ENCODE assay signal across 1 cellular context in genomic region chr6:32969685-32970412, GRCh38.
A peak's percentile ranks its signal among the peaks of the same experiment; 100 is the strongest.
TF ChIP-seq lines count a peak whose summit lies in the region.

No MANE protein-coding gene starts in this region.

TF ChIP-seq in neural cell, 6 proteins besides CTCF, POLR2A, EP300 and RAD21 (continued from another document):
- TF ChIP-seq REST (IDR thresholded peaks at IDR 0.05; ENCODE audit: borderline replicate concordance) = no peak
- no peak for TF ChIP-seq SMC3 (conservative IDR thresholded peaks at IDR 0.05; ENCODE audit: poor library complexity)
- no peak for TF ChIP-seq POLR2AphosphoS5 (IDR thresholded peaks at IDR 0.05)
- peak; percentile 84 for TF ChIP-seq MXI1 (conservative IDR thresholded peaks at IDR 0.05; ENCODE audit: poor library complexity, severe bottlenecking)
- TF ChIP-seq EZH2 (IDR thresholded peaks at IDR 0.05; ENCODE audit: borderline replicate concordance, insufficient read depth, low read length, poor library complexity, severe bottlenecking) = no peak
